8 cellular contexts compared by ENCODE assay signal in genomic region chr22:26429458-26430238, GRCh38. TPM values are rescaled to one million over a fixed set of nuclear protein-coding genes. Genes with fewer than 3 reads are reported as not detected.
DNase-seq lines count a peak whose midpoint lies in the region; ATAC-seq, FAIRE-seq and TF ChIP-seq lines count a peak whose summit lies in the region.

No MANE protein-coding gene starts in this region.

- peak; percentile 4 for ATAC-seq in HG02840 (IDR thresholded peaks at IDR 0.05; ENCODE audit: low FRiP score, unreplicated experiment)
- peak; percentile 38 for ATAC-seq in WTC11
- no peak for ATAC-seq in GM19395 (IDR thresholded peaks at IDR 0.05; ENCODE audit: unreplicated experiment)

- H3K9me3 Mint-ChIP-seq in WTC11, result peaks cover 5% of the 10 kb centered on the region

- peaks cover 6% of the 10 kb centered on the region; the same call in 1 of the 2 replicates for H3K36me3 Mint-ChIP-seq in WTC11

- POLR2A ChIA-PET in WTC11 (lab: Charles Lee), result interaction anchor here (1.6 kb wide), 1 partner anchor 54 kb away, joined by 4 read pairs; the partner anchor contains the start of genes HPS4 and SRRD

- DNase-seq in GM18507 (ENCODE audit: extremely low spot score, insufficient read length, low read depth), result no peak
- DNase-seq in WTC11 (ENCODE audit: low spot score), result peak; percentile 19
- no peak for DNase-seq in fibroblast of villous mesenchyme (ENCODE audit: low read depth)
- DNase-seq in skeletal muscle cell (ENCODE audit: low read depth), result no peak
- no peak for DNase-seq in RKO (ENCODE audit: low spot score)
- DNase-seq in NCI-H1048 (lab: John Stamatoyannopoulos, UW), result no peak

- CTCF ChIA-PET in WTC11 (lab: Charles Lee), result interaction anchor here (1.5 to 2.7 kb wide), 4 partner anchors 16 to 65 kb away, joined by 4 to 21 read pairs (median 8); no protein-coding TSS in a partner anchor

- H3K27ac Mint-ChIP-seq in WTC11, result no peak overlapping the region

- peak overlapping the region; percentile 85 for H3K4me3 Mint-ChIP-seq in WTC11

- H3K4me3 ChIP-seq in fibroblast of villous mesenchyme (ENCODE audit: low read depth, low read length), result peak overlapping the region; percentile 65
- peak overlapping the region; percentile 48 for H3K4me3 ChIP-seq in skeletal muscle cell (ENCODE audit: low read depth, low read length)

- peaks cover 44% of the 10 kb centered on the region for H3K27me3 Mint-ChIP-seq in WTC11 (ENCODE audit: low read depth)

- peaks cover 15% of the 10 kb centered on the region for H3K4me1 Mint-ChIP-seq in WTC11

- FAIRE-seq in GM18507 (lab: Jason Lieb, UNC), result peak; percentile 52

- TF ChIP-seq CTCF in WTC11 (IDR thresholded peaks at IDR 0.05) (no peak), fibroblast of villous mesenchyme (IDR thresholded peaks at IDR 0.05; ENCODE audit: insufficient read depth, low read depth, low read length) (no peak)

TF ChIP-seq in WTC11, 78 proteins besides CTCF, POLR2A, EP300 and RAD21:
- TF ChIP-seq JUN (CRISPR knock-in tag; IDR thresholded peaks at IDR 0.05) (no peak), ZNF317 (CRISPR knock-in tag; IDR thresholded peaks at IDR 0.05; ENCODE audit: borderline replicate concordance, low read depth) (0 out of 2 replicates have a peak, but pooled peaks have one; percentile 33), ZNF219 (CRISPR knock-in tag; IDR thresholded peaks at IDR 0.05; ENCODE audit: borderline replicate concordance) (no peak), ZNF512 (CRISPR knock-in tag; IDR thresholded peaks at IDR 0.05; ENCODE audit: borderline replicate concordance) (no peak), GABPB1 (CRISPR knock-in tag; IDR thresholded peaks at IDR 0.05) (no peak), USF1 (CRISPR knock-in tag; IDR thresholded peaks at IDR 0.05) (no peak), E2F4 (CRISPR knock-in tag; IDR thresholded peaks at IDR 0.05; ENCODE audit: borderline replicate concordance, low read depth) (no peak), ZNF423 (CRISPR knock-in tag; IDR thresholded peaks at IDR 0.05) (no peak)

RNA-seq across cellular contexts. Expression of gene ASPHD2, which starts 0.6 kb away (rescaled TPM):
- total RNA-seq in WTC11 (2021) (7.1 to 8.1 TPM (median 8.0 TPM) in 3 replicates), fibroblast of villous mesenchyme (0.32 and 2.2 TPM in 2 replicates)

RNA-seq across cellular contexts. Expression of gene HPS4, which starts 53.9 kb away (rescaled TPM):
- total RNA-seq in WTC11 (2021), result 41.1 to 48.1 TPM (median 42.7 TPM) in 3 replicates
- total RNA-seq in fibroblast of villous mesenchyme, result 28.0 and 28.1 TPM in 2 replicates

RNA-seq across cellular contexts. Expression of gene SRRD, which starts 54.0 kb away (rescaled TPM):
- total RNA-seq in WTC11 (2021) (20.0 to 25.1 TPM (median 22.9 TPM) in 3 replicates), fibroblast of villous mesenchyme (10.4 and 13.5 TPM in 2 replicates)
